In the genomic region with DNA sequence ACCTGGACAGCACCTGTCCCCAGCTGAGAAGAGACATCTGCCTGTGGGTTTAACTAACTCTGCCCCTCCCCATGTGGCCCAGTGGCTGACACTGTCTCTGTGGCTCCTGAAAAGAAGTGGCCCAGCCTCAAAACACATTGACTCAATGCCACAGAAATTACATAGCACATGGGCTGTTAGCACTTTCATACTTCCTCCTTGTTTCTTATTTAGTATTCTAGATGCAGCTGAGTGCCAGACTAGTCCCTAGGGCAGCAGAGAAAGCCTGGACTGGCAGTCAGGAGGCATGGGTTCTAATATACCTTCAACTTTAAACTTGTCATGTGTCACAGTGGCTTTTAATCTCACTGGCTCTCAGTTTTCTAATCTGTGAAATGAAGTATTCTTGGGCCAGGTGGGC, we compare ENCODE assay signal across 14 cellular contexts.
"Had no signal": no experiment of that assay in that cellular context is flagged by ENCODE, and none has a peak within 500 bp of the region (broad histone marks: within the 10 kb centered on the region; RNA-seq: fewer than 3 reads in every experiment).

No MANE protein-coding gene starts in this region.

- H3K9me3 ChIP-seq: pancreas had no signal

- H3K36me3 ChIP-seq: pancreas had no signal

- H3K4me3 Mint-ChIP-seq: activated CD8-positive, alpha-beta memory T cell treated with anti-CD3 and anti-CD28 coated beads, Interleukin-2, amount 10 ng/mL, durations not matched to agents 7 days and 5 days; activated T-cell treated with anti-CD3 and anti-CD28 coated beads, Interleukin-2, amount 50 U/mL, for 24 hours; brain; endodermal cell had no signal

- ATAC-seq: activated CD8-positive, alpha-beta memory T cell treated with anti-CD3 and anti-CD28 coated beads, Interleukin-2, amount 10 ng/mL, durations not matched to agents 7 days and 5 days; activated naive CD4-positive, alpha-beta T cell treated with anti-CD3 and anti-CD28 coated beads, Interleukin-2, amount 50 U/mL, for 72 hours had no signal

- H3K27me3 ChIP-seq: pancreas had no signal

- H3K27ac Mint-ChIP-seq: activated CD8-positive, alpha-beta memory T cell treated with anti-CD3 and anti-CD28 coated beads, Interleukin-2, amount 10 ng/mL, durations not matched to agents 7 days and 5 days; activated naive CD4-positive, alpha-beta T cell treated with anti-CD3 and anti-CD28 coated beads, Interleukin-2, amount 50 U/mL, for 72 hours; activated T-cell treated with anti-CD3 and anti-CD28 coated beads, Interleukin-2, amount 50 U/mL, for 24 hours had no signal

- H3K27ac ChIP-seq: pancreas had no signal

- DNase-seq: activated CD4-positive, alpha-beta T cell treated with anti-CD3 and anti-CD28 coated beads, Interleukin-2, amount 50 U/mL, for 48 hours; activated CD4-positive, CD25-positive, alpha-beta regulatory T cell treated with anti-CD3 and anti-CD28 coated beads, Interleukin-2, amount 50 U/mL, for 72 hours; activated CD8-positive, alpha-beta memory T cell treated with anti-CD3 and anti-CD28 coated beads, Interleukin-2, amount 10 ng/mL, durations not matched to agents 7 days and 5 days; activated effector memory CD4-positive, alpha-beta T cell treated with anti-CD3 and anti-CD28 coated beads, Interleukin-2, amount 50 U/mL, for 16 hours; activated T-cell treated with anti-CD3 and anti-CD28 coated beads, Interleukin-2, amount 50 U/mL, for 24 hours; amniotic stem cell; cerebellar nuclear complex; endodermal cell; hypothalamus; kidney glomerular epithelial cell; pancreas; stimulated activated CD4-positive, alpha-beta T cell treated with anti-CD3 and anti-CD28 coated beads, Interleukin-4, amount 100 ng/mL, for 24 hours had no signal

- H3K9me3 Mint-ChIP-seq: activated naive CD4-positive, alpha-beta T cell treated with anti-CD3 and anti-CD28 coated beads, Interleukin-2, amount 50 U/mL, for 72 hours; activated T-cell treated with anti-CD3 and anti-CD28 coated beads, Interleukin-2, amount 50 U/mL, for 24 hours; brain; endodermal cell had no signal

- H3K27me3 Mint-ChIP-seq: activated CD8-positive, alpha-beta memory T cell treated with anti-CD3 and anti-CD28 coated beads, Interleukin-2, amount 10 ng/mL, durations not matched to agents 7 days and 5 days; brain had no signal

- H3K36me3 Mint-ChIP-seq: activated CD8-positive, alpha-beta memory T cell treated with anti-CD3 and anti-CD28 coated beads, Interleukin-2, amount 10 ng/mL, durations not matched to agents 7 days and 5 days; activated naive CD4-positive, alpha-beta T cell treated with anti-CD3 and anti-CD28 coated beads, Interleukin-2, amount 50 U/mL, for 72 hours; brain had no signal

- H3K4me1 ChIP-seq: pancreas had no signal

- H3K4me3 ChIP-seq: pancreas had no signal

- H3K4me1 Mint-ChIP-seq: activated CD8-positive, alpha-beta memory T cell treated with anti-CD3 and anti-CD28 coated beads, Interleukin-2, amount 10 ng/mL, durations not matched to agents 7 days and 5 days had no signal
